In the genomic region with DNA sequence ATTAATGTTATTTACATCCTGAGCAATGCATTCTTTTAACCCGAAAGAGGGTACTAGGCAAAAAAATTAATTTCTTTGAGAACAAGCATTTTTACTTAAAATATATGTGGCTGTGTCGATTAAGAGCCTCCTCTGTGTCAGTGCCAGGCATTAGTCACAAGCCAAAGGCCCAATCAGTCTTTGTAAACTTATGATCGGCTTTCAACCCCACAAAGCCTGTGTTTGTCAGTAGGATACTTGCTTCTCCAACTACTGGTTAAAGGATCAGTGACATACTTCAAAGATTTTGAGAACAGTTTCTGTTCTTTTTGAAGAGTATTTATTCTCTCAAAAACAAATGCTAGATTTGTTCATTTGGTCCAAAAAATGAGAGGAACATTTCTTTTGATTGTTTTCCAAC, we compare ENCODE assay signal across 22 cellular contexts.
"Had no signal": no experiment of that assay in that cellular context is flagged by ENCODE, and none has a peak within 500 bp of the region (broad histone marks: within the 10 kb centered on the region; RNA-seq: fewer than 3 reads in every experiment).

No MANE protein-coding gene starts in this region.

- ATAC-seq: activated T-cell treated with anti-CD3 and anti-CD28 coated beads, Interleukin-2, amount 50 U/mL, for 4 hours; gastrocnemius medialis; heart left ventricle; left cardiac atrium; right cardiac atrium; stimulated activated naive CD8-positive, alpha-beta T cell treated with anti-CD3 and anti-CD28 coated beads, Interleukin-15, Interleukin-2, amounts not matched to agents 100 U/mL and 50 U/mL, for 24 hours; T-helper 17 cell had no signal

- H3K4me1 ChIP-seq: gastrocnemius medialis, upper lobe of left lung had no signal

- H3K9me3 ChIP-seq: gastrocnemius medialis, heart left ventricle, upper lobe of left lung had no signal

- H3K4me3 Mint-ChIP-seq: activated naive CD8-positive, alpha-beta T cell treated with anti-CD3 and anti-CD28 coated beads, Interleukin-2, amount 10 ng/mL, durations not matched to agents 7 days and 5 days; activated T-cell treated with anti-CD3 and anti-CD28 coated beads, Interleukin-2, amount 50 U/mL, for 4 hours; nephron; T-helper 17 cell had no signal

- H3K27me3 Mint-ChIP-seq: activated naive CD8-positive, alpha-beta T cell treated with anti-CD3 and anti-CD28 coated beads, Interleukin-2, amount 10 ng/mL, durations not matched to agents 7 days and 5 days had no signal

- H3K4me3 ChIP-seq: gastrocnemius medialis, heart left ventricle, upper lobe of left lung had no signal

- H3K27me3 ChIP-seq: gastrocnemius medialis, heart left ventricle, upper lobe of left lung had no signal

- H3K9ac ChIP-seq: parathyroid adenoma had no signal

- H3K36me3 Mint-ChIP-seq: activated naive CD8-positive, alpha-beta T cell treated with anti-CD3 and anti-CD28 coated beads, Interleukin-2, amount 10 ng/mL, durations not matched to agents 7 days and 5 days had no signal

- H3K27ac ChIP-seq: gastrocnemius medialis, heart left ventricle, parathyroid adenoma, upper lobe of left lung had no signal

- H3K4me1 Mint-ChIP-seq: T-helper 17 cell had no signal

- H3K27ac Mint-ChIP-seq: activated naive CD8-positive, alpha-beta T cell treated with anti-CD3 and anti-CD28 coated beads, Interleukin-2, amount 10 ng/mL, durations not matched to agents 7 days and 5 days; nephron; T-helper 17 cell had no signal

- H2AFZ ChIP-seq: parathyroid adenoma had no signal

- H3K9me3 Mint-ChIP-seq: activated T-cell treated with anti-CD3 and anti-CD28 coated beads, Interleukin-2, amount 50 U/mL, for 4 hours; nephron had no signal

- DNase-seq: activated CD4-positive, alpha-beta T cell treated with anti-CD3 and anti-CD28 coated beads for 4 hours; activated CD4-positive, alpha-beta T cell treated with anti-CD3 and anti-CD28 coated beads, Interleukin-2, amount 50 U/mL, for 48 hours; activated CD4-positive, CD25-positive, alpha-beta regulatory T cell; activated CD8-positive, alpha-beta memory T cell treated with anti-CD3 and anti-CD28 coated beads, Interleukin-2, amount 50 U/mL, for 48 hours; activated naive CD4-positive, alpha-beta T cell treated with Interleukin-2 at 50 U/mL for 16 hours; activated naive CD8-positive, alpha-beta T cell treated with anti-CD3 and anti-CD28 coated beads, Interleukin-2, amount 10 ng/mL, durations not matched to agents 7 days and 5 days; activated T-cell treated with anti-CD3 and anti-CD28 coated beads, Interleukin-2, amount 50 U/mL, for 4 hours; amniotic stem cell; effector CD8-positive, alpha-beta T cell; gastrocnemius medialis; heart left ventricle; islet precursor cell; left cardiac atrium; mesenchymal stem cell; right cardiac atrium; stimulated activated CD4-positive, alpha-beta T cell treated with anti-CD3 and anti-CD28 coated beads, Interleukin-12 subunit alpha, Interleukin-12 subunit beta, amount 100 ng/mL, for 4 hours; stimulated activated CD4-positive, alpha-beta T cell treated with anti-CD3 and anti-CD28 coated beads, Interleukin-4, amount 100 ng/mL, for 4 hours; stimulated activated naive CD8-positive, alpha-beta T cell treated with anti-CD3 and anti-CD28 coated beads, Interleukin-15, Interleukin-2, amounts not matched to agents 100 U/mL and 50 U/mL, for 24 hours; T-helper 17 cell; upper lobe of left lung had no signal

- H3K36me3 ChIP-seq: gastrocnemius medialis, heart left ventricle, upper lobe of left lung had no signal
